21 cellular contexts compared by ENCODE assay signal in the genomic region with DNA sequence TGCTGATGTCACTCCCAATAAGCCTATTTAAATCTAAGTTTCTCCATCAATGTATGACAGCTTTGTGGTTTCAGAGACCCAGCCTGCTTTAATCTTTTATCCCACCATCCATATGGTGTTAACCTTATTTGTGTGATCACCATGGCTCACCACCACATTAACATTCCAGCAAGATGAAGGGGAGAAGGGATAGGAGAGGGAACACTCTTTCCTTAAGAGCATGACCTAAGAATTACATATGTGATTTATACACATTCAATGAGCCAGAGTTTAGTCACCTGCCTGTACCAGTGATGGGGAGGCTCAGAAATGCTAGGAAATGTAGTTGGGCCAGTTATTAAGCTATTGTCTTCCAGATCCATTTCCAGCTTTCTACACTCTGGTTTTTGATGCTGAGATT.
"Had no signal": no experiment of that assay in that cellular context is flagged by ENCODE, and none has a peak within 500 bp of the region (broad histone marks: within the 10 kb centered on the region; RNA-seq: fewer than 3 reads in every experiment).

No MANE protein-coding gene starts in this region.

- H3K4me3 Mint-ChIP-seq: activated naive CD4-positive, alpha-beta T cell treated with anti-CD3 and anti-CD28 coated beads, Interleukin-2, amount 50 U/mL, for 24 hours; activated T-cell treated with anti-CD3 and anti-CD28 coated beads, Interleukin-2, amount 50 U/mL, for 72 hours; neural progenitor cell had no signal

- H3K27ac ChIP-seq: epithelial cell of prostate, gastrocnemius medialis, heart left ventricle, neural progenitor cell, psoas muscle, tibial artery, WERI-Rb-1 had no signal

- ATAC-seq: activated T-cell treated with anti-CD3 and anti-CD28 coated beads, Interleukin-2, amount 50 U/mL, for 72 hours; gastrocnemius medialis; heart left ventricle; mucosa of descending colon; psoas muscle; right cardiac atrium; stimulated activated naive CD8-positive, alpha-beta T cell treated with anti-CD3 and anti-CD28 coated beads, Interleukin-15, Interleukin-2, amounts not matched to agents 100 U/mL and 50 U/mL, for 24 hours had no signal

- DNase-seq: activated CD4-positive, alpha-beta T cell treated with anti-CD3 and anti-CD28 coated beads for 1 hour; activated CD8-positive, alpha-beta memory T cell treated with anti-CD3 and anti-CD28 coated beads for 24 hours; activated CD8-positive, alpha-beta memory T cell treated with anti-CD3 and anti-CD28 coated beads, Interleukin-2, amount 50 U/mL, for 48 hours; activated gamma-delta T cell; activated T-cell treated with anti-CD3 and anti-CD28 coated beads, Interleukin-2, amount 50 U/mL, for 72 hours; gastrocnemius medialis; heart left ventricle; mucosa of descending colon; naive B cell; psoas muscle; right cardiac atrium; stimulated activated CD4-positive, alpha-beta T cell treated with anti-CD3 and anti-CD28 coated beads, Interleukin-2, amount 100 ng/mL, for 24 hours; stimulated activated naive CD8-positive, alpha-beta T cell treated with anti-CD3 and anti-CD28 coated beads, Interleukin-15, Interleukin-2, amounts not matched to agents 100 U/mL and 50 U/mL, for 24 hours; substantia nigra; T-helper 2 cell; tibial artery; WERI-Rb-1 had no signal

- H2AFZ ChIP-seq: neural progenitor cell had no signal

- FAIRE-seq: astrocyte had no signal

- H3K4me1 Mint-ChIP-seq: activated naive CD4-positive, alpha-beta T cell treated with anti-CD3 and anti-CD28 coated beads, Interleukin-2, amount 50 U/mL, for 24 hours; neural progenitor cell had no signal

- H3K9me3 ChIP-seq: gastrocnemius medialis, mucosa of descending colon, psoas muscle had no signal

- H3K36me3 ChIP-seq: gastrocnemius medialis, heart left ventricle, neural progenitor cell, tibial artery, WERI-Rb-1 had no signal

- H3K9ac ChIP-seq: neural progenitor cell had no signal

- H3K4me3 ChIP-seq: gastrocnemius medialis, heart left ventricle, mucosa of descending colon, neural progenitor cell, psoas muscle, tibial artery had no signal

- H3K4me2 ChIP-seq: neural progenitor cell had no signal

- H3K27me3 ChIP-seq: gastrocnemius medialis, heart left ventricle, neural progenitor cell, tibial artery had no signal

- H3K4me1 ChIP-seq: gastrocnemius medialis, heart left ventricle, neural progenitor cell, psoas muscle, tibial artery had no signal

- H3K36me3 Mint-ChIP-seq: neural progenitor cell had no signal

- H3K27ac Mint-ChIP-seq: activated naive CD4-positive, alpha-beta T cell treated with anti-CD3 and anti-CD28 coated beads, Interleukin-2, amount 50 U/mL, for 24 hours; activated T-cell treated with anti-CD3 and anti-CD28 coated beads, Interleukin-2, amount 50 U/mL, for 72 hours; neural progenitor cell had no signal

- H3K27me3 Mint-ChIP-seq: activated naive CD4-positive, alpha-beta T cell treated with anti-CD3 and anti-CD28 coated beads, Interleukin-2, amount 50 U/mL, for 24 hours; naive B cell had no signal
